In the genomic region with DNA sequence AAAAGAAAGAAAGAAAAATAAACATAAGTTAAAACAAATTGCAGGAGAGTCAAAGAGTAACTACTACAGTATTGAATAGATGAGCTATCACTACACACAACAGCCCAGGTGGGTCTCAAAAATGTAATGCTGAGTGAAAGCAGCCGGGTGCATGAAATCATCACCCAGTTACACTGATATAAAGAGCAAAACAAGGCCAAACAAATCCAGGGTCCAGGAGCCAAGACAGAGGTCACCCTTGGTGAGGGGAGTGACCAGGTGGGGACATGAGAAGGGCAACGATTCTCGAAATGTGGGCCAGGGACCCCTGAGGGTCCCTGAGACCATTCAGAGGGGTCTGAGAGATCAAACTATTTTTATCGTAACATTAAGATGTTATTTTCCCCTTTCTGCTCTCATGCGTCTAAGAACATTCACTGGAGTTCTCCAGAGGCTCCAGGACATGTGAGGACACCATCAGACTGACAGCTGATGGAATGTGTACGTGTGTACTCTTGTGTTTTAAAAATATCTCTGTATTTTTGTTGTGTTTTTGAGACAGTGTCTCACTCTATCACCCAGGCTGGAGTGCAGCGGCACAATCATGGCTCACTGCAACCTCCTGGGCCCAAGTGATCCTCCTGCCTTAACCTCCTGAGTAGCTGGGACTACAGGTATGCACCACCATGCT, we compare ENCODE assay signal across 23 cellular contexts. TPM values are rescaled to one million over a fixed set of nuclear protein-coding genes. Genes with fewer than 3 reads are reported as not detected.
"Had no signal": no experiment of that assay in that cellular context is flagged by ENCODE, and none has a peak within 500 bp of the region (broad histone marks: within the 10 kb centered on the region; RNA-seq: fewer than 3 reads in every experiment).

No MANE protein-coding gene starts in this region.

- H3K9me3 ChIP-seq: left lung, tibial artery had no signal

- H3K4me1 ChIP-seq: left lung, tibial artery had no signal

- H3K27me3 ChIP-seq: hepatocyte, left lung, tibial artery had no signal

- H3K4me3 ChIP-seq: hepatocyte, left lung, tibial artery had no signal

- H3K9me3 Mint-ChIP-seq: activated naive CD8-positive, alpha-beta T cell treated with anti-CD3 and anti-CD28 coated beads for 36 hours; dendritic cell treated with granulocyte-macrophage colony-stimulating factor and Interleukin-4, amounts not matched to agents 40 ng/mL and 50 ng/mL, for 4 days; immature natural killer cell; stimulated activated naive CD8-positive, alpha-beta T cell treated with anti-CD3 and anti-CD28 coated beads, Interleukin-15, Interleukin-2, amounts not matched to agents 100 ng/mL and 50 ng/mL, for 24 hours had no signal

- H3K4me3 Mint-ChIP-seq: activated naive CD8-positive, alpha-beta T cell treated with anti-CD3 and anti-CD28 coated beads for 36 hours; dendritic cell treated with granulocyte-macrophage colony-stimulating factor and Interleukin-4, amounts not matched to agents 40 ng/mL and 50 ng/mL, for 4 days; immature natural killer cell; stimulated activated naive CD8-positive, alpha-beta T cell treated with anti-CD3 and anti-CD28 coated beads, Interleukin-15, Interleukin-2, amounts not matched to agents 100 ng/mL and 50 ng/mL, for 24 hours had no signal

- H3K27me3 Mint-ChIP-seq: activated naive CD8-positive, alpha-beta T cell treated with anti-CD3 and anti-CD28 coated beads for 36 hours; dendritic cell treated with granulocyte-macrophage colony-stimulating factor and Interleukin-4, amounts not matched to agents 40 ng/mL and 50 ng/mL, for 4 days; stimulated activated naive CD8-positive, alpha-beta T cell treated with anti-CD3 and anti-CD28 coated beads, Interleukin-15, Interleukin-2, amounts not matched to agents 100 ng/mL and 50 ng/mL, for 24 hours had no signal

- DNase-seq: activated CD4-positive, alpha-beta T cell treated with anti-CD3 and anti-CD28 coated beads for 4 hours; activated CD4-positive, alpha-beta T cell treated with anti-CD3 and anti-CD28 coated beads, Interleukin-2, amount 50 U/mL, for 48 hours; activated CD4-positive, CD25-positive, alpha-beta regulatory T cell; activated CD8-positive, alpha-beta memory T cell treated with anti-CD3 and anti-CD28 coated beads, Interleukin-2, amount 50 U/mL, for 48 hours; activated naive CD4-positive, alpha-beta T cell treated with Interleukin-2 at 50 U/mL for 16 hours; activated naive CD8-positive, alpha-beta T cell treated with anti-CD3 and anti-CD28 coated beads for 36 hours; activated T-cell treated with anti-CD3 and anti-CD28 coated beads, Interleukin-2, amount 50 U/mL, for 48 hours; effector CD4-positive, alpha-beta T cell; foreskin fibroblast; immature natural killer cell; kidney glomerular epithelial cell; occipital lobe; retina; stimulated activated CD4-positive, alpha-beta T cell treated with anti-CD3 and anti-CD28 coated beads, Interleukin-4, amount 100 ng/mL, for 4 hours; substantia nigra had no signal

- H3K27ac ChIP-seq: hepatocyte, left lung, tibial artery had no signal

- FAIRE-seq: astrocyte, endometrium had no signal

- H3K27ac Mint-ChIP-seq: activated naive CD8-positive, alpha-beta T cell treated with anti-CD3 and anti-CD28 coated beads for 36 hours; dendritic cell treated with granulocyte-macrophage colony-stimulating factor and Interleukin-4, amounts not matched to agents 40 ng/mL and 50 ng/mL, for 4 days; stimulated activated naive CD8-positive, alpha-beta T cell treated with anti-CD3 and anti-CD28 coated beads, Interleukin-15, Interleukin-2, amounts not matched to agents 100 ng/mL and 50 ng/mL, for 24 hours had no signal

- ATAC-seq: left lung had no signal

RNA-seq across cellular contexts. Expression of gene ACTMAP, which starts 44.2 kb away (rescaled TPM):
- polyA plus RNA-seq: neural cell had no signal
